In genomic region chr2:126656311-126657145, GRCh38 we compare ENCODE assay signal across 8 cellular contexts. TPM values are rescaled to one million over a fixed set of nuclear protein-coding genes. Genes with fewer than 3 reads are reported as not detected.
DNase-seq lines count a peak whose midpoint lies in the region; ATAC-seq, FAIRE-seq and TF ChIP-seq lines count a peak whose summit lies in the region.

No MANE protein-coding gene starts in this region.

- no peaks in the 10 kb centered on the region for H3K27me3 Mint-ChIP-seq in mesothelial cell of epicardium (ENCODE audit: low read depth)

- peak overlapping the region; percentile 62 to 76 for H3K4me3 ChIP-seq in testis

- H3K9me3 ChIP-seq in testis = no peaks in the 10 kb centered on the region

- intact Hi-C loops in testis (cut with DNase I; ENCODE audit: low total_unique reads) = no loop called here

- H3K36me3 ChIP-seq in testis (ENCODE audit: low read depth, missing control alignments) = no peaks in the 10 kb centered on the region

- H3K4me3 Mint-ChIP-seq in mesothelial cell of epicardium = peak overlapping the region; percentile 91

- no peaks in the 10 kb centered on the region for H3K36me3 Mint-ChIP-seq in mesothelial cell of epicardium

- DNase-seq in A172 (ENCODE audit: low spot score) = peak; percentile 29
- DNase-seq in GM19239 (ENCODE audit: insufficient read length, low spot score) = peak; percentile 35
- peak; percentile 63 for DNase-seq in activated CD4-positive, alpha-beta T cell treated with anti-CD3 and anti-CD28 coated beads for 48 hours
- DNase-seq in effector CD8-positive, alpha-beta T cell (lab: John Stamatoyannopoulos, UW) = peak; percentile 15
- peak in 1 of 2 experiments; percentile 71 for DNase-seq in mesothelial cell of epicardium (ENCODE audit: low spot score in 2 of 2, unreplicated experiment in 2 of 2)
- peak; percentile 20 for DNase-seq in testis
- DNase-seq in NCI-H1417 treated with DMSO at 0.1 percent for 48 hours (lab: John Stamatoyannopoulos, UW) = no peak

- peak overlapping the region; percentile 88 to 90 for H3K27ac ChIP-seq in testis

- H3K4me1 Mint-ChIP-seq in mesothelial cell of epicardium = peaks cover 48% of the 10 kb centered on the region

- peak overlapping the region; percentile 91 for H3K27ac Mint-ChIP-seq in mesothelial cell of epicardium

- H3K4me1 ChIP-seq in testis = peaks cover 30% of the 10 kb centered on the region

- ATAC-seq in HG03280 (IDR thresholded peaks at IDR 0.05; ENCODE audit: unreplicated experiment) = peak; percentile 33

- peak; percentile 64 for FAIRE-seq in GM19239 (lab: Jason Lieb, UNC)

- no peaks in the 10 kb centered on the region for H3K9me3 Mint-ChIP-seq in mesothelial cell of epicardium

- 2% methylated on average over 28 to 51 of the region's 51 CpGs for WGBS in testis, 2 donors

- no peaks in the 10 kb centered on the region for H3K27me3 ChIP-seq in testis

- TF ChIP-seq POLR2A in testis (IDR thresholded peaks at IDR 0.05) = no peak

- TF ChIP-seq CTCF in mesothelial cell of epicardium (IDR thresholded peaks at IDR 0.05; ENCODE audit: unreplicated experiment) (no peak), testis (IDR thresholded peaks at IDR 0.05) (no peak)

RNA-seq across cellular contexts. Expression of gene GYPC, which starts 0.6 kb away (rescaled TPM):
- 44.7 and 59.0 TPM in 2 replicates for total RNA-seq in A172 (2014; rRNA removed; shearing (Covaris generic))
- 39.4 to 41.4 TPM (median 39.7 TPM) in 3 replicates for total RNA-seq in mesothelial cell of epicardium
- 10 to 100 TPM in 1 of 2 donors, 1 to 10 TPM in 1; 9.9 to 15.5 TPM for total RNA-seq in testis
- polyA plus RNA-seq in testis (ENCODE audit: insufficient read depth, low read depth, low replicate concordance) = 40.2 TPM
